Comparison of ENCODE assay signal across 1 cellular context in genomic region chr12:52280319-52280795, GRCh38.
A peak's percentile ranks its signal among the peaks of the same experiment; 100 is the strongest.
TF ChIP-seq lines count a peak whose summit lies in the region.

No MANE protein-coding gene starts in this region.

TF ChIP-seq in K562, 482 proteins besides CTCF, POLR2A, EP300 and RAD21 (continued from another document and continues in another):
- TF ChIP-seq ELF4 (CRISPR knock-in tag; IDR thresholded peaks at IDR 0.05), result no peak
- TF ChIP-seq CC2D1A (IDR thresholded peaks at IDR 0.05), result no peak
- TF ChIP-seq, protein P1, sequence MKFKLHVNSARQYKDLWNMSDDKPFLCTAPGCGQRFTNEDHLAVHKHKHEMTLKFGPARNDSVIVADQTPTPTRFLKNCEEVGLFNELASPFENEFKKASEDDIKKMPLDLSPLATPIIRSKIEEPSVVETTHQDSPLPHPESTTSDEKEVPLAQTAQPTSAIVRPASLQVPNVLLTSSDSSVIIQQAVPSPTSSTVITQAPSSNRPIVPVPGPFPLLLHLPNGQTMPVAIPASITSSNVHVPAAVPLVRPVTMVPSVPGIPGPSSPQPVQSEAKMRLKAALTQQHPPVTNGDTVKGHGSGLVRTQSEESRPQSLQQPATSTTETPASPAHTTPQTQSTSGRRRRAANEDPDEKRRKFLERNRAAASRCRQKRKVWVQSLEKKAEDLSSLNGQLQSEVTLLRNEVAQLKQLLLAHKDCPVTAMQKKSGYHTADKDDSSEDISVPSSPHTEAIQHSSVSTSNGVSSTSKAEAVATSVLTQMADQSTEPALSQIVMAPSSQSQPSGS (CRISPR knock-in tag; IDR thresholded peaks at IDR 0.05), result no peak
- TF ChIP-seq HMG20B (CRISPR knock-in tag; IDR thresholded peaks at IDR 0.05), result no peak
- TF ChIP-seq NR3C1 (CRISPR knock-in tag; IDR thresholded peaks at IDR 0.05), result no peak
- peak in 1 of 2 experiments; percentile 55; a peak in 1 of 4 replicates for TF ChIP-seq SRF (CRISPR knock-in tag; IDR thresholded peaks at IDR 0.05)
- TF ChIP-seq ZNF766 (CRISPR knock-in tag; conservative IDR thresholded peaks at IDR 0.05), result 0 out of 2 replicates have a peak, but pooled peaks have one; percentile 20
- 0 out of 2 replicates have a peak, but pooled peaks have one; percentile 27 for TF ChIP-seq EP400 (IDR thresholded peaks at IDR 0.05)
- TF ChIP-seq RBM22 (IDR thresholded peaks at IDR 0.05; ENCODE audit: low read depth, low read length, poor library complexity, severe bottlenecking), result no peak
- no peak for TF ChIP-seq ZNF311 (CRISPR knock-in tag; IDR thresholded peaks at IDR 0.05)
- TF ChIP-seq, protein P2, sequence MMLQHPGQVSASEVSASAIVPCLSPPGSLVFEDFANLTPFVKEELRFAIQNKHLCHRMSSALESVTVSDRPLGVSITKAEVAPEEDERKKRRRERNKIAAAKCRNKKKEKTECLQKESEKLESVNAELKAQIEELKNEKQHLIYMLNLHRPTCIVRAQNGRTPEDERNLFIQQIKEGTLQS (IDR thresholded peaks at IDR 0.05), result peak; percentile 97
- TF ChIP-seq, protein P2 (CRISPR knock-in tag; conservative IDR thresholded peaks at IDR 0.05), result no peak
- TF ChIP-seq DNMT1 (IDR thresholded peaks at IDR 0.05), result no peak
- TF ChIP-seq ZNF778 (CRISPR knock-in tag; IDR thresholded peaks at IDR 0.05), result no peak
- TF ChIP-seq FOXA1 (IDR thresholded peaks at IDR 0.05; ENCODE audit: borderline replicate concordance), result no peak
- TF ChIP-seq FUS (optimal IDR thresholded peaks at IDR 0.05; ENCODE audit: low read depth, low read length), result no peak
- TF ChIP-seq CEBPB (tag; IDR thresholded peaks at IDR 0.05), result peak; percentile 69
- peak; percentile 72; the same call in 1 of the 2 replicates for TF ChIP-seq TEAD2 (tag; IDR thresholded peaks at IDR 0.05)
- TF ChIP-seq, protein P3, sequence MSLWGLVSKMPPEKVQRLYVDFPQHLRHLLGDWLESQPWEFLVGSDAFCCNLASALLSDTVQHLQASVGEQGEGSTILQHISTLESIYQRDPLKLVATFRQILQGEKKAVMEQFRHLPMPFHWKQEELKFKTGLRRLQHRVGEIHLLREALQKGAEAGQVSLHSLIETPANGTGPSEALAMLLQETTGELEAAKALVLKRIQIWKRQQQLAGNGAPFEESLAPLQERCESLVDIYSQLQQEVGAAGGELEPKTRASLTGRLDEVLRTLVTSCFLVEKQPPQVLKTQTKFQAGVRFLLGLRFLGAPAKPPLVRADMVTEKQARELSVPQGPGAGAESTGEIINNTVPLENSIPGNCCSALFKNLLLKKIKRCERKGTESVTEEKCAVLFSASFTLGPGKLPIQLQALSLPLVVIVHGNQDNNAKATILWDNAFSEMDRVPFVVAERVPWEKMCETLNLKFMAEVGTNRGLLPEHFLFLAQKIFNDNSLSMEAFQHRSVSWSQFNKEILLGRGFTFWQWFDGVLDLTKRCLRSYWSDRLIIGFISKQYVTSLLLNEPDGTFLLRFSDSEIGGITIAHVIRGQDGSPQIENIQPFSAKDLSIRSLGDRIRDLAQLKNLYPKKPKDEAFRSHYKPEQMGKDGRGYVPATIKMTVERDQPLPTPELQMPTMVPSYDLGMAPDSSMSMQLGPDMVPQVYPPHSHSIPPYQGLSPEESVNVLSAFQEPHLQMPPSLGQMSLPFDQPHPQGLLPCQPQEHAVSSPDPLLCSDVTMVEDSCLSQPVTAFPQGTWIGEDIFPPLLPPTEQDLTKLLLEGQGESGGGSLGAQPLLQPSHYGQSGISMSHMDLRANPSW (CRISPR knock-in tag; IDR thresholded peaks at IDR 0.05), result no peak
- TF ChIP-seq TRIM24 (IDR thresholded peaks at IDR 0.05), result peak in 1 of 2 experiments; percentile 69; a peak in 2 of 4 replicates
- TF ChIP-seq GTF2F1 (IDR thresholded peaks at IDR 0.05; ENCODE audit: low read depth, low read length), result no peak
- TF ChIP-seq ATF1 (CRISPR knock-in tag; IDR thresholded peaks at IDR 0.05), result no peak
- TF ChIP-seq ATF1 (tag; IDR thresholded peaks at IDR 0.05), result peak; percentile 59
- no peak for TF ChIP-seq ZNF785 (CRISPR knock-in tag; IDR thresholded peaks at IDR 0.05)
- no peak for TF ChIP-seq NR2C1 (IDR thresholded peaks at IDR 0.05)
- no peak for TF ChIP-seq NR2C1 (tag; IDR thresholded peaks at IDR 0.05)
- TF ChIP-seq CBX5 (IDR thresholded peaks at IDR 0.05; ENCODE audit: borderline replicate concordance, low read depth), result no peak
- TF ChIP-seq ATF7 (IDR thresholded peaks at IDR 0.05), result peak; percentile 92
- TF ChIP-seq HOXB6 (CRISPR knock-in tag; IDR thresholded peaks at IDR 0.05; ENCODE audit: borderline replicate concordance), result no peak
- TF ChIP-seq ZNF57 (CRISPR knock-in tag; IDR thresholded peaks at IDR 0.05), result no peak
- no peak for TF ChIP-seq CREB1 (IDR thresholded peaks at IDR 0.05)
- TF ChIP-seq CREB1 (CRISPR knock-in tag; IDR thresholded peaks at IDR 0.05), result peak; percentile 52; the same call in 1 of the 2 replicates
- TF ChIP-seq TRIM28 (IDR thresholded peaks at IDR 0.05), result no peak
- TF ChIP-seq ZNF347 (CRISPR knock-in tag; IDR thresholded peaks at IDR 0.05; ENCODE audit: low read depth), result no peak
- TF ChIP-seq SMAD4 (CRISPR knock-in tag; conservative IDR thresholded peaks at IDR 0.05), result peak; percentile 70
- no peak for TF ChIP-seq KLF13 (tag; IDR thresholded peaks at IDR 0.05; ENCODE audit: borderline replicate concordance, low read depth)
- peak; percentile 93 for TF ChIP-seq ZSCAN32 (CRISPR knock-in tag; IDR thresholded peaks at IDR 0.05)
- TF ChIP-seq KLF10 (CRISPR knock-in tag; IDR thresholded peaks at IDR 0.05), result no peak
- TF ChIP-seq POLR3G (IDR thresholded peaks at IDR 0.05; ENCODE audit: extremely low read depth, insufficient read length, insufficient replicate concordance), result no peak
- peak; percentile 49; the same call in 1 of the 2 replicates for TF ChIP-seq SMARCE1 (IDR thresholded peaks at IDR 0.05)
- TF ChIP-seq HDAC6 (IDR thresholded peaks at IDR 0.05; ENCODE audit: low read depth, low read length), result no peak
- no peak for TF ChIP-seq ZNF408 (CRISPR knock-in tag; IDR thresholded peaks at IDR 0.05; ENCODE audit: low read depth)
- peak; percentile 76 for TF ChIP-seq JUND (IDR thresholded peaks at IDR 0.05; ENCODE audit: borderline replicate concordance, low read depth, low read length)
- peak; percentile 56; the same call in 1 of the 3 replicates for TF ChIP-seq JUND (tag; IDR thresholded peaks at IDR 0.05; ENCODE audit: borderline replicate concordance, low read depth, low read length)
- 0 out of 2 replicates have a peak, but pooled peaks have one; percentile 24 for TF ChIP-seq CREM (IDR thresholded peaks at IDR 0.05; ENCODE audit: low read depth)
- TF ChIP-seq THAP12 (CRISPR knock-in tag; IDR thresholded peaks at IDR 0.05), result no peak
- no peak for TF ChIP-seq ZNF354B (CRISPR knock-in tag; IDR thresholded peaks at IDR 0.05)
- TF ChIP-seq ARID1B (IDR thresholded peaks at IDR 0.05), result peak; percentile 30; the same call in 1 of the 2 replicates
- peak; percentile 48 for TF ChIP-seq FOSL1 (tag; conservative IDR thresholded peaks at IDR 0.05)
- peak; percentile 70 for TF ChIP-seq ZNF175 (CRISPR knock-in tag; IDR thresholded peaks at IDR 0.05; ENCODE audit: low read depth)
- TF ChIP-seq SOX6 (IDR thresholded peaks at IDR 0.05), result peak; percentile 93
- TF ChIP-seq ZBTB33 (CRISPR knock-in tag; IDR thresholded peaks at IDR 0.05), result no peak
- no peak for TF ChIP-seq HINFP (tag; conservative IDR thresholded peaks at IDR 0.05; ENCODE audit: low read depth)
- TF ChIP-seq CTBP1 (IDR thresholded peaks at IDR 0.05; ENCODE audit: borderline replicate concordance), result peak; percentile 54; the same call in 1 of the 2 replicates
- no peak for TF ChIP-seq SMARCA5 (IDR thresholded peaks at IDR 0.05)
- TF ChIP-seq TEAD4 (IDR thresholded peaks at IDR 0.05; ENCODE audit: low read length), result peak; percentile 68; the same call in 1 of the 2 replicates
- TF ChIP-seq TEAD4 (CRISPR knock-in tag; IDR thresholded peaks at IDR 0.05; ENCODE audit: borderline replicate concordance), result no peak
- TF ChIP-seq KDM5B (IDR thresholded peaks at IDR 0.05; ENCODE audit: insufficient replicate concordance, low read depth, low read length), result peak; percentile 29
- TF ChIP-seq, protein P4, sequence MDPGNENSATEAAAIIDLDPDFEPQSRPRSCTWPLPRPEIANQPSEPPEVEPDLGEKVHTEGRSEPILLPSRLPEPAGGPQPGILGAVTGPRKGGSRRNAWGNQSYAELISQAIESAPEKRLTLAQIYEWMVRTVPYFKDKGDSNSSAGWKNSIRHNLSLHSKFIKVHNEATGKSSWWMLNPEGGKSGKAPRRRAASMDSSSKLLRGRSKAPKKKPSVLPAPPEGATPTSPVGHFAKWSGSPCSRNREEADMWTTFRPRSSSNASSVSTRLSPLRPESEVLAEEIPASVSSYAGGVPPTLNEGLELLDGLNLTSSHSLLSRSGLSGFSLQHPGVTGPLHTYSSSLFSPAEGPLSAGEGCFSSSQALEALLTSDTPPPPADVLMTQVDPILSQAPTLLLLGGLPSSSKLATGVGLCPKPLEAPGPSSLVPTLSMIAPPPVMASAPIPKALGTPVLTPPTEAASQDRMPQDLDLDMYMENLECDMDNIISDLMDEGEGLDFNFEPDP (CRISPR knock-in tag; IDR thresholded peaks at IDR 0.05), result no peak
- no peak for TF ChIP-seq MBD1 (CRISPR knock-in tag; IDR thresholded peaks at IDR 0.05)
- peak; percentile 87 to 93; a peak in 3 of 4 replicates for TF ChIP-seq TEAD1 (CRISPR knock-in tag; IDR thresholded peaks at IDR 0.05)
- peak; percentile 3; the same call in 1 of the 2 replicates for TF ChIP-seq L3MBTL2 (IDR thresholded peaks at IDR 0.05)
- TF ChIP-seq BHLHE40 (IDR thresholded peaks at IDR 0.05; ENCODE audit: low read length), result no peak
- no peak for TF ChIP-seq PURB (CRISPR knock-in tag; IDR thresholded peaks at IDR 0.05; ENCODE audit: low read depth)
- peak; percentile 60; the same call in 1 of the 2 replicates for TF ChIP-seq CXXC5 (CRISPR knock-in tag; IDR thresholded peaks at IDR 0.05)
